17 cellular contexts compared by ENCODE assay signal in genomic region chr13:100341327-100341726, GRCh38.
A peak's percentile ranks its signal among the peaks of the same experiment; 100 is the strongest.
DNase-seq lines count a peak whose midpoint lies in the region; ATAC-seq lines count a peak whose summit lies in the region.
"Had no signal": no experiment of that assay in that cellular context is flagged by ENCODE, and none has a peak within 500 bp of the region (broad histone marks: within the 10 kb centered on the region; RNA-seq: fewer than 3 reads in every experiment).

No MANE protein-coding gene starts in this region.

- H3K9me3 ChIP-seq in T-helper 17 cell (ENCODE audit: control insufficient read depth, low read length, poor library complexity, severe bottlenecking): no peaks in the 10 kb centered on the region
- H3K9me3 ChIP-seq: HAP-1 had no signal

- peak; percentile 11 for DNase-seq in activated CD4-positive, alpha-beta T cell treated with anti-CD3 and anti-CD28 coated beads, Interleukin-2, amount 10 ng/mL, durations not matched to agents 7 days and 5 days
- no peak for DNase-seq in activated CD4-positive, alpha-beta T cell treated with anti-CD3 and anti-CD28 coated beads for 36 hours
- no peak for DNase-seq in T-helper 17 cell
- no peak for DNase-seq in activated naive CD8-positive, alpha-beta T cell treated with anti-CD3 and anti-CD28 coated beads, Interleukin-2, amount 50 U/mL, for 24 hours
- DNase-seq in natural killer cell treated with Interleukin-12 subunit alpha and Interleukin-12 subunit beta and Interleukin-15 and Interleukin-18, amount 100 ng/mL, for 72 hours (ENCODE audit: low spot score): no peak
- no peak for DNase-seq in hippocampal formation (lab: John Stamatoyannopoulos, UW)
- no peak for DNase-seq in epidermal melanocyte (ENCODE audit: insufficient read length, low spot score)
- DNase-seq: COR-L47, DMS153, EL, NCI-H1092, NCI-H226, NCI-H524 treated with DMSO at 0.1 percent for 48 hours had no signal

- no peak for ATAC-seq in activated CD4-positive, alpha-beta T cell treated with anti-CD3 and anti-CD28 coated beads for 36 hours
- no peak for ATAC-seq in T-helper 17 cell
- peak; percentile 46 for ATAC-seq in activated naive CD8-positive, alpha-beta T cell treated with anti-CD3 and anti-CD28 coated beads, Interleukin-2, amount 50 U/mL, for 24 hours
- ATAC-seq in natural killer cell treated with Interleukin-12 subunit alpha and Interleukin-12 subunit beta and Interleukin-15 and Interleukin-18, amount 100 ng/mL, for 72 hours: no peak
- ATAC-seq in HG03025 (IDR thresholded peaks at IDR 0.05; ENCODE audit: low FRiP score, unreplicated experiment): no peak
- ATAC-seq: HepG2, Panc1 had no signal

- H3K4me1 Mint-ChIP-seq in activated CD4-positive, alpha-beta T cell treated with anti-CD3 and anti-CD28 coated beads, Interleukin-2, amount 10 ng/mL, durations not matched to agents 7 days and 5 days: peaks cover 20% of the 10 kb centered on the region
- peaks cover 14% of the 10 kb centered on the region for H3K4me1 Mint-ChIP-seq in activated CD4-positive, alpha-beta T cell treated with anti-CD3 and anti-CD28 coated beads for 36 hours
- H3K4me1 Mint-ChIP-seq in T-helper 17 cell: peaks cover 14% of the 10 kb centered on the region
- peaks cover 11% of the 10 kb centered on the region for H3K4me1 Mint-ChIP-seq in activated naive CD8-positive, alpha-beta T cell treated with anti-CD3 and anti-CD28 coated beads, Interleukin-2, amount 50 U/mL, for 24 hours
- H3K4me1 Mint-ChIP-seq in natural killer cell treated with Interleukin-12 subunit alpha and Interleukin-12 subunit beta and Interleukin-15 and Interleukin-18, amount 100 ng/mL, for 72 hours (ENCODE audit: low read depth in 2 of 2): peaks cover 10 to 20% of the 10 kb centered on the region in 2 donors

- POLR2A ChIA-PET in activated CD4-positive, alpha-beta T cell treated with anti-CD3 and anti-CD28 coated beads, Interleukin-2, amount 10 ng/mL, durations not matched to agents 7 days and 5 days (lab: Charles Lee): no interaction called here
- POLR2A ChIA-PET in activated CD4-positive, alpha-beta T cell treated with anti-CD3 and anti-CD28 coated beads for 36 hours (lab: Charles Lee): no interaction called here

- no peaks in the 10 kb centered on the region for H3K9me3 Mint-ChIP-seq in activated CD4-positive, alpha-beta T cell treated with anti-CD3 and anti-CD28 coated beads, Interleukin-2, amount 10 ng/mL, durations not matched to agents 7 days and 5 days
- peaks cover 2% of the 10 kb centered on the region for H3K9me3 Mint-ChIP-seq in activated CD4-positive, alpha-beta T cell treated with anti-CD3 and anti-CD28 coated beads for 36 hours (ENCODE audit: low read depth)
- H3K9me3 Mint-ChIP-seq in activated naive CD8-positive, alpha-beta T cell treated with anti-CD3 and anti-CD28 coated beads, Interleukin-2, amount 50 U/mL, for 24 hours: no peaks in the 10 kb centered on the region
- no peaks in the 10 kb centered on the region for H3K9me3 Mint-ChIP-seq in natural killer cell treated with Interleukin-12 subunit alpha and Interleukin-12 subunit beta and Interleukin-15 and Interleukin-18, amount 100 ng/mL, for 72 hours

- intact Hi-C loops in activated CD4-positive, alpha-beta T cell treated with anti-CD3 and anti-CD28 coated beads for 36 hours (cut with DNase I, micrococcal nuclease): no loop called here

- no peak overlapping the region for H3K27ac Mint-ChIP-seq in activated CD4-positive, alpha-beta T cell treated with anti-CD3 and anti-CD28 coated beads, Interleukin-2, amount 10 ng/mL, durations not matched to agents 7 days and 5 days
- H3K27ac Mint-ChIP-seq in activated CD4-positive, alpha-beta T cell treated with anti-CD3 and anti-CD28 coated beads for 36 hours: no peak overlapping the region
- H3K27ac Mint-ChIP-seq in T-helper 17 cell: peak overlapping the region; percentile 45
- no peak overlapping the region for H3K27ac Mint-ChIP-seq in activated naive CD8-positive, alpha-beta T cell treated with anti-CD3 and anti-CD28 coated beads, Interleukin-2, amount 50 U/mL, for 24 hours
- H3K27ac Mint-ChIP-seq in natural killer cell treated with Interleukin-12 subunit alpha and Interleukin-12 subunit beta and Interleukin-15 and Interleukin-18, amount 100 ng/mL, for 72 hours: no peak overlapping the region

- no peak overlapping the region for H3K4me3 Mint-ChIP-seq in activated CD4-positive, alpha-beta T cell treated with anti-CD3 and anti-CD28 coated beads, Interleukin-2, amount 10 ng/mL, durations not matched to agents 7 days and 5 days
- H3K4me3 Mint-ChIP-seq in activated CD4-positive, alpha-beta T cell treated with anti-CD3 and anti-CD28 coated beads for 36 hours: no peak overlapping the region
- H3K4me3 Mint-ChIP-seq in T-helper 17 cell: peak overlapping the region; percentile 61
- H3K4me3 Mint-ChIP-seq in activated naive CD8-positive, alpha-beta T cell treated with anti-CD3 and anti-CD28 coated beads, Interleukin-2, amount 50 U/mL, for 24 hours: no peak overlapping the region
- H3K4me3 Mint-ChIP-seq in natural killer cell treated with Interleukin-12 subunit alpha and Interleukin-12 subunit beta and Interleukin-15 and Interleukin-18, amount 100 ng/mL, for 72 hours: peak overlapping the region; percentile 51

- CTCF ChIA-PET in activated CD4-positive, alpha-beta T cell treated with anti-CD3 and anti-CD28 coated beads, Interleukin-2, amount 10 ng/mL, durations not matched to agents 7 days and 5 days (lab: Charles Lee): no interaction called here
- CTCF ChIA-PET in activated CD4-positive, alpha-beta T cell treated with anti-CD3 and anti-CD28 coated beads for 36 hours (lab: Charles Lee): no interaction called here

- no peaks in the 10 kb centered on the region for H3K36me3 Mint-ChIP-seq in activated CD4-positive, alpha-beta T cell treated with anti-CD3 and anti-CD28 coated beads, Interleukin-2, amount 10 ng/mL, durations not matched to agents 7 days and 5 days (ENCODE audit: low read depth)
- no peaks in the 10 kb centered on the region for H3K36me3 Mint-ChIP-seq in activated CD4-positive, alpha-beta T cell treated with anti-CD3 and anti-CD28 coated beads for 36 hours (ENCODE audit: low read depth)
- H3K36me3 Mint-ChIP-seq in T-helper 17 cell (ENCODE audit: low read depth): peaks cover 6% of the 10 kb centered on the region
- H3K36me3 Mint-ChIP-seq in activated naive CD8-positive, alpha-beta T cell treated with anti-CD3 and anti-CD28 coated beads, Interleukin-2, amount 50 U/mL, for 24 hours (ENCODE audit: low read depth): peaks cover 10% of the 10 kb centered on the region
- H3K36me3 Mint-ChIP-seq in natural killer cell treated with Interleukin-12 subunit alpha and Interleukin-12 subunit beta and Interleukin-15 and Interleukin-18, amount 100 ng/mL, for 72 hours: no peaks in the 10 kb centered on the region

- no peaks in the 10 kb centered on the region for H3K27me3 Mint-ChIP-seq in activated CD4-positive, alpha-beta T cell treated with anti-CD3 and anti-CD28 coated beads, Interleukin-2, amount 10 ng/mL, durations not matched to agents 7 days and 5 days
- H3K27me3 Mint-ChIP-seq in activated CD4-positive, alpha-beta T cell treated with anti-CD3 and anti-CD28 coated beads for 36 hours: no peaks in the 10 kb centered on the region
- H3K27me3 Mint-ChIP-seq in T-helper 17 cell: no peaks in the 10 kb centered on the region
- H3K27me3 Mint-ChIP-seq in activated naive CD8-positive, alpha-beta T cell treated with anti-CD3 and anti-CD28 coated beads, Interleukin-2, amount 50 U/mL, for 24 hours: no peaks in the 10 kb centered on the region
- H3K27me3 Mint-ChIP-seq in natural killer cell treated with Interleukin-12 subunit alpha and Interleukin-12 subunit beta and Interleukin-15 and Interleukin-18, amount 100 ng/mL, for 72 hours: no peaks in the 10 kb centered on the region

Comparison
In these comparisons a context has a peak if more than half of its experiments do, and no peak if none do; other contexts are left out.
1. H3K4me3 Mint-ChIP-seq: peak in T-helper 17 cell (single experiment) and natural killer cell treated with Interleukin-12 subunit alpha and Interleukin-12 subunit beta and Interleukin-15 and Interleukin-18, amount 100 ng/mL, for 72 hours (single experiment); none in activated CD4-positive, alpha-beta T cell treated with anti-CD3 and anti-CD28 coated beads, Interleukin-2, amount 10 ng/mL, durations not matched to agents 7 days and 5 days (single experiment), activated CD4-positive, alpha-beta T cell treated with anti-CD3 and anti-CD28 coated beads for 36 hours (single experiment) and activated naive CD8-positive, alpha-beta T cell treated with anti-CD3 and anti-CD28 coated beads, Interleukin-2, amount 50 U/mL, for 24 hours (single experiment).